In the genomic region with DNA sequence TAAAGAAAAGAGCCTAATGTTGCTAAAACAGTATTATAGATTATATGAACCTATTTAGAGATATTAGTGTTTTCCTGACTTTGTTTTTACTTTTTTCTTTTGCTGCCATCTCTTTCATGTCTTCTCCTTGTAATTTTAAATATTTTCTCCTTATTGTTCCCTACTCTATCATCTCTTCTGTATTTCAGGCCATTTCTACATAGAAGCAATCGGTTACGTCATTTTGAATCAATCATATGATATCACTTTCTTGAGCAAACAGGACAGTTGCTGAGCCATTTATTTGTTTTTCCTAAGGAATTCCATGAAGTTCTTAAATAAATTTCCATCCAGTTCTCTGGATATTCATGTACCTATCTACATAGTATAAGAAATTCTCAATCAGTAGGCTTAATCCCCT, we compare ENCODE assay signal across 33 cellular contexts.
"Had no signal": no experiment of that assay in that cellular context is flagged by ENCODE, and none has a peak within 500 bp of the region (broad histone marks: within the 10 kb centered on the region; RNA-seq: fewer than 3 reads in every experiment).

No MANE protein-coding gene starts in this region.

- H3K36me3 ChIP-seq: adrenal gland, ascending aorta, brain microvascular endothelial cell, breast epithelium, cardiac muscle cell had no signal

- DNase-seq: activated effector memory CD4-positive, alpha-beta T cell treated with anti-CD3 and anti-CD28 coated beads, Interleukin-2, amount 50 U/mL, for 16 hours; activated effector memory CD4-positive, alpha-beta T cell treated with Interleukin-2 at 50 U/mL for 16 hours; activated gamma-delta T cell; activated gamma-delta T cell treated with Interleukin-2 at 50 U/mL for 16 hours; activated naive CD4-positive, alpha-beta T cell; activated naive CD4-positive, alpha-beta T cell treated with anti-CD3 and anti-CD28 coated beads for 36 hours; activated naive CD4-positive, alpha-beta T cell treated with anti-CD3 and anti-CD28 coated beads, Interleukin-2, amount 10 ng/mL, durations not matched to agents 7 days and 5 days; activated naive CD4-positive, alpha-beta T cell treated with anti-CD3 and anti-CD28 coated beads, Interleukin-2, amount 50 U/mL, for 16 hours; activated naive CD4-positive, alpha-beta T cell treated with Interleukin-2 at 50 U/mL for 16 hours; activated naive CD8-positive, alpha-beta T cell treated with anti-CD3 and anti-CD28 coated beads for 36 hours; activated naive CD8-positive, alpha-beta T cell treated with anti-CD3 and anti-CD28 coated beads, Interleukin-2, amount 10 ng/mL, durations not matched to agents 7 days and 5 days; activated naive CD8-positive, alpha-beta T cell treated with anti-CD3 and anti-CD28 coated beads, Interleukin-2, amount 50 U/mL, for 24 hours; activated T-cell treated with anti-CD3 and anti-CD28 coated beads, Interleukin-2, amount 50 U/mL, for 24 hours; activated T-cell treated with anti-CD3 and anti-CD28 coated beads, Interleukin-2, amount 50 U/mL, for 4 hours; activated T-cell treated with anti-CD3 and anti-CD28 coated beads, Interleukin-2, amount 50 U/mL, for 48 hours; activated T-cell treated with anti-CD3 and anti-CD28 coated beads, Interleukin-2, amount 50 U/mL, for 72 hours; adrenal gland; amniotic stem cell; amygdala; anterior cingulate cortex; aorta; body of pancreas; brain microvascular endothelial cell; caudate nucleus; central memory CD4-positive, alpha-beta T cell; cerebellar nuclear complex had no signal

- H3K4me3 ChIP-seq: adrenal gland, ascending aorta, body of pancreas, breast epithelium, cardiac muscle cell had no signal

- H3K4me1 ChIP-seq: adrenal gland, ascending aorta, body of pancreas, breast epithelium had no signal

- ATAC-seq: activated naive CD4-positive, alpha-beta T cell treated with anti-CD3 and anti-CD28 coated beads, Interleukin-2, amount 50 U/mL, for 72 hours; activated naive CD8-positive, alpha-beta T cell treated with anti-CD3 and anti-CD28 coated beads, Interleukin-2, amount 50 U/mL, for 24 hours; activated T-cell treated with anti-CD3 and anti-CD28 coated beads, Interleukin-2, amount 50 U/mL, for 4 hours; activated T-cell treated with anti-CD3 and anti-CD28 coated beads, Interleukin-2, amount 50 U/mL, for 72 hours; activated T-helper 17 cell treated with anti-CD3 and anti-CD28 coated beads, Interleukin-2, amount 50 U/mL, for 72 hours; body of pancreas had no signal

- H3K27me3 ChIP-seq: adrenal gland, ascending aorta, body of pancreas, brain microvascular endothelial cell, breast epithelium, cardiac muscle cell had no signal

- FAIRE-seq: astrocyte, bronchial epithelial cell had no signal

- H3K27ac ChIP-seq: adrenal gland, ascending aorta, body of pancreas, brain microvascular endothelial cell, breast epithelium, cardiac muscle cell had no signal

- H3K9me3 ChIP-seq: adrenal gland, ascending aorta, body of pancreas, breast epithelium had no signal
